Comparison of ENCODE assay signal across 23 cellular contexts in the genomic region with DNA sequence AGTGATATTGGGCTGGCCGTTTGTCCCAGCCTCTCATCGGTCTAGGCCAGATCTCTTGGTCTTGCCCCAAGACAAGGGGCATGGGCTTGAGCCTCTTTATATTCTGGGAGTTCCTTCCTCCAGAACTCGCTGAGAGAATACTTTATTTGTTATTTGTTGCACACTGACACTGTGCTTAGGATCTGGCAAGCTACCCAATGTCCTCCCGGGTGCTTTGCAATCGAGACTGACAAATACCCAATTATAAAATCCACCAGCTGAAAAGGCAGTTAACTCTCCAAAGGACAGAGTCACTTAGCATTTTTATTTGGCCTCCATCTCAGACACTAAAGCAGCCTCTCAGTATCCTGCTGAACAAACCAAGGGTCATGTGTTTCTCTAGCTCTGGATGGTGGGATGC.
DNase-seq lines count a peak whose midpoint lies in the region; ATAC-seq and TF ChIP-seq lines count a peak whose summit lies in the region.
"Had no signal": no experiment of that assay in that cellular context is flagged by ENCODE, and none has a peak within 500 bp of the region (broad histone marks: within the 10 kb centered on the region; RNA-seq: fewer than 3 reads in every experiment).

No MANE protein-coding gene starts in this region.

- TF ChIP-seq CTCF in dorsolateral prefrontal cortex (IDR thresholded peaks at IDR 0.05 in 54 of 56, conservative IDR thresholded peaks at IDR 0.05 in 2 of 56; ENCODE audit: low read depth in 1 of 56, partially characterized antibody in 56 of 56) = peak in 3 of 56 donors; percentile 17 to 23 (median 17)

- no peak for ATAC-seq in HG03097 (IDR thresholded peaks at IDR 0.05; ENCODE audit: low FRiP score, unreplicated experiment)
- ATAC-seq: A549; CD8-positive, alpha-beta T cell; HepG2 had no signal

- peak in 48 of 56 donors; percentile 13 to 86 (median 47) for DNase-seq in amygdala (lab: John Stamatoyannopoulos, UW)
- DNase-seq in dorsolateral prefrontal cortex = peak in 7 of 10 donors; percentile 17 to 79 (median 66)
- DNase-seq in midbrain (lab: John Stamatoyannopoulos, UW) = peak; percentile 84
- peak; percentile 89 for DNase-seq in superior temporal gyrus (ENCODE audit: extremely low spot score)
- no peak for DNase-seq in activated T-cell treated with anti-CD3 and anti-CD28 coated beads, Interleukin-2, amount 50 U/mL, for 48 hours
- DNase-seq in T-helper 1 cell = no peak
- DNase-seq: CD8-positive, alpha-beta T cell; DMS53; EL; H7; HFFc6; KBM-7; NCI-H1105; NCI-H1694; NCI-H2081 treated with DMSO at 0.1 percent for 48 hours; NCI-H446 treated with DMSO at 0.1 percent for 48 hours; NCI-H69; NK-92 treated with Interleukin-12 subunit alpha and Interleukin-12 subunit beta, amount 100 ng/mL, for 24 hours; SHP77 had no signal

- intact Hi-C loops in dorsolateral prefrontal cortex (cut with DNase I) = loop anchor here (10.0 kb wide), 5 partner anchors 234 to 644 kb away; partner anchors contain the start of gene CTNND2 (in 1 of the 2)

- H3K27me3 ChIP-seq in dorsolateral prefrontal cortex = no peaks in the 10 kb centered on the region
- H3K27me3 ChIP-seq: BLaER1 had no signal

- peak overlapping the region in 57 of 59 donors; percentile 3 to 89 (median 70) for H3K27ac ChIP-seq in dorsolateral prefrontal cortex
- H3K27ac ChIP-seq: A549, BLaER1 had no signal

- H3K4me3 ChIP-seq in dorsolateral prefrontal cortex = peak overlapping the region in 15 of 59 donors; percentile 0 to 37 (median 17)
- H3K4me3 ChIP-seq: A549, BLaER1 had no signal

Comparison
In these comparisons a context has a peak if more than half of its experiments do, and no peak if none do; other contexts are left out.
1. DNase-seq: peak in amygdala (48 of 56), dorsolateral prefrontal cortex (7 of 10), midbrain (single experiment) and superior temporal gyrus (single experiment); none in activated T-cell treated with anti-CD3 and anti-CD28 coated beads, Interleukin-2, amount 50 U/mL, for 48 hours (0 of 2) and T-helper 1 cell (0 of 5).